Comparison of ENCODE assay signal across 14 cellular contexts in the genomic region with DNA sequence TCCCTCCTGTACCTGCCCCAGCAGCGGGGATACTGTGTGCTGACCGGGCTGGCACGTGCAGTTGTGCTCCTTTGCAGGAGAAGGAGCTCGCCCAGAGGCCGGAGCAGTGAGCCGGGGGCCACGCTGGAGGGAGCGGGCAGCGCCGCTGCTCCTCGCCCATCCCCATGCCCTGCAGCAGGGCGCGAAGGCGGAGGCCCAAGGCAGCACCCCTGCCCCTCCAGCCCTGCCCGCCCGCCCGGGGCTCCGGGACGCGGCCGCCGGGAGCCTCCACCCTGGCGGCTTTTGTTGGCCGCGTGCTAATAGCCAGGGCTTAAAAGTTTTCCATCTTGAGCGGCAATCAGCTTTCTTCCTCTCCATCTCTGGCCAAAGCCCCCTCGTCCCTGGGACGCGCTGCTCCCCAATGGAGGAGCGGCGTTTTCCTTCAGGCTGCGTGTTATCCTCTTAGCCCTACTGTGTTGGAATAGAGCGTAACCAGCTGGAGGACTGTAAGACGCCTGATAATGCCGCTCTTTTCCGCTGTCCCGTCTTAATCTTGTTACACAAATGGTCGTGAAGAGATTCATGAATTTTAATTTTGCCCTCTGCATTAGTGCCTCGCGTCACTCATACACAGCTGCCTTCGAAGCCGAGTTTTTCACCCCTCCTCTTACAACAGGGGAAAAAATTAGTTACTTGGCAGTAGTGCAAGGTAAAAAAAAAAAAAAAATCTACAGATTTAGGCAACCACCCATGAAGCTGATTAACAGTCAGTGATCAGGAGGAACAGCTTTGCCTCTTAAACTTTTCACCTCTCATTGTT.
DNase-seq lines count a peak whose midpoint lies in the region; ATAC-seq and TF ChIP-seq lines count a peak whose summit lies in the region.
"Had no signal": no experiment of that assay in that cellular context is flagged by ENCODE, and none has a peak within 500 bp of the region (broad histone marks: within the 10 kb centered on the region; RNA-seq: fewer than 3 reads in every experiment).

No MANE protein-coding gene starts in this region.

- H3K27me3 ChIP-seq in spleen (replicated peaks in 1 of 7), result peaks cover 0 to 22% (median 9%) of the 10 kb centered on the region in 7 donors
- H3K27me3 ChIP-seq: gastrocnemius medialis, tibial artery had no signal

- peaks cover 0 to 3% (median 0%) of the 10 kb centered on the region in 6 donors for H3K4me1 ChIP-seq in spleen
- H3K4me1 ChIP-seq: gastrocnemius medialis, left lung, tibial artery had no signal

- WGBS in spleen, 5 donors, result 20 to 35% (median 30%) methylated on average over 24 to 42 of the region's 42 CpGs

- H3K36me3 ChIP-seq in spleen, result no peaks in the 10 kb centered on the region
- H3K36me3 ChIP-seq: gastrocnemius medialis, left lung, tibial artery had no signal

- no peak for TF ChIP-seq CTCF in spleen (IDR thresholded peaks at IDR 0.05 in 8 of 11, conservative IDR thresholded peaks at IDR 0.05 in 3 of 11)

- DNase-seq in NCI-H2227 (lab: John Stamatoyannopoulos, UW; ENCODE audit: unreplicated experiment) (peak; percentile 41), NCI-H2227 treated with DMSO at 0.1 percent for 48 hours (lab: John Stamatoyannopoulos, UW) (no peak), astrocyte of the hippocampus (ENCODE audit: low read depth, low spot score) (peak; percentile 35), islet precursor cell (peak; percentile 62), spleen (peak; percentile 68), A172 (ENCODE audit: low spot score) (no peak), AML-193 (lab: John Stamatoyannopoulos, UW) (no peak)
- DNase-seq: activated CD4-positive, alpha-beta memory T cell treated with anti-CD3 and anti-CD28 coated beads for 36 hours; gastrocnemius medialis; stimulated activated CD4-positive, alpha-beta T cell treated with anti-CD3 and anti-CD28 coated beads, Interleukin-12 subunit alpha, Interleukin-12 subunit beta, amount 100 ng/mL, for 4 hours; T-helper 9 cell; tibial artery had no signal

- peak overlapping the region in 1 of 8 donors; percentile 32 for H3K4me3 ChIP-seq in spleen
- H3K4me3 ChIP-seq: left lung, tibial artery had no signal

- no peak for ATAC-seq in GM21786 (IDR thresholded peaks at IDR 0.05; ENCODE audit: unreplicated experiment)
- ATAC-seq: gastrocnemius medialis, left lung had no signal

- no peak for TF ChIP-seq POLR2A in spleen (IDR thresholded peaks at IDR 0.05)

- H3K9me3 ChIP-seq in spleen, result no peaks in the 10 kb centered on the region
- H3K9me3 ChIP-seq: gastrocnemius medialis, left lung, tibial artery had no signal

- intact Hi-C loops in spleen (cut with DNase I; ENCODE audit: low total_unique reads), result no loop called here

- H3K27ac ChIP-seq in spleen, result no peak overlapping the region
- H3K27ac ChIP-seq: gastrocnemius medialis, left lung, tibial artery had no signal

Comparison
In these comparisons a context has a peak if more than half of its experiments do, and no peak if none do; other contexts are left out.
1. DNase-seq: peak in NCI-H2227 (single experiment), astrocyte of the hippocampus (single experiment), islet precursor cell (single experiment) and spleen (single experiment); none in NCI-H2227 treated with DMSO at 0.1 percent for 48 hours (single experiment), A172 (single experiment) and AML-193 (0 of 2).